ENCODE assay signal across 28 cellular contexts in genomic region chr1:118954286-118954890, GRCh38. TPM values are rescaled to one million over a fixed set of nuclear protein-coding genes. Genes with fewer than 3 reads are reported as not detected.
"Had no signal": no experiment of that assay in that cellular context is flagged by ENCODE, and none has a peak within 500 bp of the region (broad histone marks: within the 10 kb centered on the region; RNA-seq: fewer than 3 reads in every experiment).

No MANE protein-coding gene starts in this region.

- H3K36me3 Mint-ChIP-seq: natural killer cell, neural progenitor cell, type B pancreatic cell had no signal

- H3K9me3 Mint-ChIP-seq: activated CD4-positive, alpha-beta memory T cell treated with anti-CD3 and anti-CD28 coated beads, Interleukin-2, amount 10 ng/mL, durations not matched to agents 7 days and 5 days; activated CD4-positive, alpha-beta T cell treated with anti-CD3 and anti-CD28 coated beads, Interleukin-2, amount 10 ng/mL, durations not matched to agents 7 days and 5 days; activated T-cell treated with anti-CD3 and anti-CD28 coated beads, Interleukin-2, amount 50 U/mL, for 4 hours; activated T-helper 17 cell treated with anti-CD3 and anti-CD28 coated beads, Interleukin-2, amount 50 U/mL, for 72 hours; central memory CD8-positive, alpha-beta T cell; neural progenitor cell; T-helper 1 cell treated with Interleukin-12 subunit alpha and Interleukin-12 subunit beta and Interleukin-4 antibody, amounts not matched to agents 30 μg/mL and 1 μg/mL, for 36 hours; type B pancreatic cell had no signal

- H3K4me2 ChIP-seq: neural progenitor cell had no signal

- H3K4me1 ChIP-seq: esophagus muscularis mucosa, uterus had no signal

- H3K36me3 ChIP-seq: esophagus muscularis mucosa, neural progenitor cell, right lobe of liver, uterus had no signal

- H3K9ac ChIP-seq: neural progenitor cell had no signal

- H2AFZ ChIP-seq: neural progenitor cell had no signal

- H3K27me3 ChIP-seq: esophagus muscularis mucosa, neural progenitor cell, right lobe of liver, uterus had no signal

- H3K4me1 Mint-ChIP-seq: activated CD4-positive, alpha-beta memory T cell treated with anti-CD3 and anti-CD28 coated beads, Interleukin-2, amount 10 ng/mL, durations not matched to agents 7 days and 5 days; activated CD4-positive, alpha-beta T cell treated with anti-CD3 and anti-CD28 coated beads, Interleukin-2, amount 10 ng/mL, durations not matched to agents 7 days and 5 days; activated T-helper 17 cell treated with anti-CD3 and anti-CD28 coated beads, Interleukin-2, amount 50 U/mL, for 72 hours; central memory CD8-positive, alpha-beta T cell; natural killer cell; neural progenitor cell had no signal

- H3K4me3 ChIP-seq: esophagus muscularis mucosa, neural progenitor cell, right lobe of liver, skin epidermis, uterus had no signal

- DNase-seq: activated CD4-positive, alpha-beta memory T cell treated with anti-CD3 and anti-CD28 coated beads, Interleukin-2, amount 10 ng/mL, durations not matched to agents 7 days and 5 days; activated CD4-positive, alpha-beta T cell treated with anti-CD3 and anti-CD28 coated beads for 1 hour; activated CD4-positive, alpha-beta T cell treated with anti-CD3 and anti-CD28 coated beads, Interleukin-2, amount 10 ng/mL, durations not matched to agents 7 days and 5 days; activated gamma-delta T cell treated with Interleukin-2 at 50 U/mL for 16 hours; activated naive CD4-positive, alpha-beta T cell treated with anti-CD3 and anti-CD28 coated beads, Interleukin-2, amount 50 U/mL, for 16 hours; activated T-cell treated with anti-CD3 and anti-CD28 coated beads, Interleukin-2, amount 50 U/mL, for 4 hours; amniotic stem cell; dermis blood vessel endothelial cell; effector CD4-positive, alpha-beta T cell; head of caudate nucleus; hippocampal formation; natural killer cell; occipital lobe; right lobe of liver; stimulated activated CD4-positive, alpha-beta T cell treated with anti-CD3 and anti-CD28 coated beads, Interleukin-12 subunit alpha, Interleukin-12 subunit beta, amount 100 ng/mL, for 4 hours; stimulated activated CD4-positive, alpha-beta T cell treated with anti-CD3 and anti-CD28 coated beads, Interleukin-4, amount 100 ng/mL, for 1 hour; stimulated activated naive CD8-positive, alpha-beta T cell treated with anti-CD3 and anti-CD28 coated beads, Interleukin-15, Interleukin-2, amounts not matched to agents 100 U/mL and 50 U/mL, for 24 hours; T1000; uterus had no signal

- H3K27ac Mint-ChIP-seq: activated CD4-positive, alpha-beta memory T cell treated with anti-CD3 and anti-CD28 coated beads, Interleukin-2, amount 10 ng/mL, durations not matched to agents 7 days and 5 days; activated CD4-positive, alpha-beta T cell treated with anti-CD3 and anti-CD28 coated beads, Interleukin-2, amount 10 ng/mL, durations not matched to agents 7 days and 5 days; activated T-helper 17 cell treated with anti-CD3 and anti-CD28 coated beads, Interleukin-2, amount 50 U/mL, for 72 hours; natural killer cell; neural progenitor cell; T-helper 1 cell treated with Interleukin-12 subunit alpha and Interleukin-12 subunit beta and Interleukin-4 antibody, amounts not matched to agents 30 μg/mL and 1 μg/mL, for 36 hours; type B pancreatic cell had no signal

- H3K27ac ChIP-seq: esophagus muscularis mucosa, neural progenitor cell, right lobe of liver, skin epidermis, uterus had no signal

- H3K4me3 Mint-ChIP-seq: activated CD4-positive, alpha-beta memory T cell treated with anti-CD3 and anti-CD28 coated beads, Interleukin-2, amount 10 ng/mL, durations not matched to agents 7 days and 5 days; activated CD4-positive, alpha-beta T cell treated with anti-CD3 and anti-CD28 coated beads, Interleukin-2, amount 10 ng/mL, durations not matched to agents 7 days and 5 days; activated T-cell treated with anti-CD3 and anti-CD28 coated beads, Interleukin-2, amount 50 U/mL, for 4 hours; activated T-helper 17 cell treated with anti-CD3 and anti-CD28 coated beads, Interleukin-2, amount 50 U/mL, for 72 hours; central memory CD8-positive, alpha-beta T cell; natural killer cell; neural progenitor cell; T-helper 1 cell treated with Interleukin-12 subunit alpha and Interleukin-12 subunit beta and Interleukin-4 antibody, amounts not matched to agents 30 μg/mL and 1 μg/mL, for 36 hours; type B pancreatic cell had no signal

- H3K27me3 Mint-ChIP-seq: activated CD4-positive, alpha-beta memory T cell treated with anti-CD3 and anti-CD28 coated beads, Interleukin-2, amount 10 ng/mL, durations not matched to agents 7 days and 5 days; activated CD4-positive, alpha-beta T cell treated with anti-CD3 and anti-CD28 coated beads, Interleukin-2, amount 10 ng/mL, durations not matched to agents 7 days and 5 days had no signal

- ATAC-seq: activated T-cell treated with anti-CD3 and anti-CD28 coated beads, Interleukin-2, amount 50 U/mL, for 4 hours; activated T-helper 17 cell treated with anti-CD3 and anti-CD28 coated beads, Interleukin-2, amount 50 U/mL, for 72 hours; natural killer cell; right lobe of liver; stimulated activated naive CD8-positive, alpha-beta T cell treated with anti-CD3 and anti-CD28 coated beads, Interleukin-15, Interleukin-2, amounts not matched to agents 100 U/mL and 50 U/mL, for 24 hours had no signal

- H3K9me3 ChIP-seq: esophagus muscularis mucosa, right lobe of liver, uterus had no signal

RNA-seq across cellular contexts. Expression of gene TBX15, which starts 33.8 kb away (rescaled TPM):
- total RNA-seq: activated CD4-positive, alpha-beta memory T cell treated with anti-CD3 and anti-CD28 coated beads, Interleukin-2, amount 10 ng/mL, durations not matched to agents 7 days and 5 days; activated CD4-positive, alpha-beta T cell treated with anti-CD3 and anti-CD28 coated beads, Interleukin-2, amount 10 ng/mL, durations not matched to agents 7 days and 5 days; activated T-cell treated with anti-CD3 and anti-CD28 coated beads, Interleukin-2, amount 50 U/mL, for 4 hours; activated T-helper 17 cell treated with anti-CD3 and anti-CD28 coated beads, Interleukin-2, amount 50 U/mL, for 72 hours; bronchial epithelial cell; dermis blood vessel endothelial cell; natural killer cell had no signal
- polyA plus RNA-seq: keratinocyte had no signal
